26 cellular contexts compared by ENCODE assay signal in the genomic region with DNA sequence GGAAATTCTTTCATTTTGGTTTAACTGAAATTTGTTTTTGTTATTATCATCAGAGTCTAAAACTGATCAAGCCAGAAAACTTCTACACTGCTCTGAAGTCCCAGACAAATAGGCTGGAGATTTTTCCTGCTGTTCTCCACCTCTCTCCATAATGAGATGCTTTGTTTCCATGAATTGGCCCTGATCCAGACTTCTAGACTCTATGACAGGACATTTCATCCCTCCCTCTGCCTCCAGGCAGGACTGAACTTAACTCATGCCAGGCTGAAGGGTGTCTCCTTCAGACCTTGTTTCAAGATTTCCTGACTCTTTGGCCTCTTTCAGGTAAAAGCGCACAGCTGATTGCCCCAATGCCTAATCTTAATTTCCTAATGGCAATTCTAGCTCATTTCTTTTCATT.
DNase-seq lines count a peak whose midpoint lies in the region; ATAC-seq and TF ChIP-seq lines count a peak whose summit lies in the region.
"Had no signal": no experiment of that assay in that cellular context is flagged by ENCODE, and none has a peak within 500 bp of the region (broad histone marks: within the 10 kb centered on the region; RNA-seq: fewer than 3 reads in every experiment).

No MANE protein-coding gene starts in this region.

- H3K4me3 Mint-ChIP-seq in activated CD4-positive, alpha-beta T cell treated with anti-CD3 and anti-CD28 coated beads, Interleukin-2, amount 10 ng/mL, durations not matched to agents 24 days and 14 days: no peak overlapping the region
- H3K4me3 Mint-ChIP-seq in stimulated activated memory B cell treated with anti-CD40 and anti-IgM and Interleukin-4, amounts not matched to agents 10 μg/mL and 1 μg/mL and 100 μg/mL, for 72 hours: no peak overlapping the region
- H3K4me3 Mint-ChIP-seq: activated naive CD8-positive, alpha-beta T cell treated with anti-CD3 and anti-CD28 coated beads, Interleukin-2, amount 10 ng/mL, durations not matched to agents 7 days and 5 days; activated T-cell treated with anti-CD3 and anti-CD28 coated beads, Interleukin-2, amount 50 U/mL, for 72 hours; brain; CD14-positive monocyte had no signal

- H3K36me3 Mint-ChIP-seq in activated CD4-positive, alpha-beta T cell treated with anti-CD3 and anti-CD28 coated beads, Interleukin-2, amount 10 ng/mL, durations not matched to agents 24 days and 14 days (ENCODE audit: low read depth): no peaks in the 10 kb centered on the region
- no peaks in the 10 kb centered on the region for H3K36me3 Mint-ChIP-seq in stimulated activated memory B cell treated with anti-CD40 and anti-IgM and Interleukin-4, amounts not matched to agents 10 μg/mL and 1 μg/mL and 100 μg/mL, for 72 hours
- H3K36me3 Mint-ChIP-seq: activated naive CD8-positive, alpha-beta T cell treated with anti-CD3 and anti-CD28 coated beads, Interleukin-2, amount 10 ng/mL, durations not matched to agents 7 days and 5 days; brain; CD14-positive monocyte had no signal

- H3F3A ChIP-seq in PC-3 (ENCODE audit: low read length, unreplicated experiment): no peaks in the 10 kb centered on the region

- H3K27ac Mint-ChIP-seq in activated CD4-positive, alpha-beta T cell treated with anti-CD3 and anti-CD28 coated beads, Interleukin-2, amount 10 ng/mL, durations not matched to agents 24 days and 14 days: no peak overlapping the region
- H3K27ac Mint-ChIP-seq in stimulated activated memory B cell treated with anti-CD40 and anti-IgM and Interleukin-4, amounts not matched to agents 10 μg/mL and 1 μg/mL and 100 μg/mL, for 72 hours: no peak overlapping the region
- H3K27ac Mint-ChIP-seq: activated naive CD8-positive, alpha-beta T cell treated with anti-CD3 and anti-CD28 coated beads, Interleukin-2, amount 10 ng/mL, durations not matched to agents 7 days and 5 days; activated T-cell treated with anti-CD3 and anti-CD28 coated beads, Interleukin-2, amount 50 U/mL, for 72 hours; brain; CD14-positive monocyte had no signal

- H3K9ac ChIP-seq in PC-3 (ENCODE audit: low read length): no peak overlapping the region

- ATAC-seq in PC-3: no peak
- ATAC-seq in foreskin keratinocyte: peak; percentile 14
- no peak for ATAC-seq in stimulated activated memory B cell treated with anti-CD40 and anti-IgM and Interleukin-4, amounts not matched to agents 10 μg/mL and 1 μg/mL and 100 μg/mL, for 72 hours
- no peak for ATAC-seq in GM21528 (IDR thresholded peaks at IDR 0.05; ENCODE audit: low FRiP score, unreplicated experiment)
- ATAC-seq: activated T-cell treated with anti-CD3 and anti-CD28 coated beads, Interleukin-2, amount 50 U/mL, for 72 hours; K562; left cardiac atrium had no signal

- H3K27ac ChIP-seq in PC-3 (ENCODE audit: low read length): no peak overlapping the region
- peak overlapping the region; percentile 29 for H3K27ac ChIP-seq in foreskin keratinocyte
- H3K27ac ChIP-seq: HL-60, SK-N-MC, spleen, uterus had no signal

- H3K79me2 ChIP-seq in PC-3 (ENCODE audit: low read length): no peaks in the 10 kb centered on the region

- peaks cover 26% of the 10 kb centered on the region for H3K27me3 Mint-ChIP-seq in activated CD4-positive, alpha-beta T cell treated with anti-CD3 and anti-CD28 coated beads, Interleukin-2, amount 10 ng/mL, durations not matched to agents 24 days and 14 days
- H3K27me3 Mint-ChIP-seq in stimulated activated memory B cell treated with anti-CD40 and anti-IgM and Interleukin-4, amounts not matched to agents 10 μg/mL and 1 μg/mL and 100 μg/mL, for 72 hours: peaks cover 20% of the 10 kb centered on the region

- no peaks in the 10 kb centered on the region for H3K9me3 ChIP-seq in PC-3 (ENCODE audit: low read length)
- H3K9me3 ChIP-seq: spleen, uterus had no signal

- no peaks in the 10 kb centered on the region for H3K4me1 Mint-ChIP-seq in activated CD4-positive, alpha-beta T cell treated with anti-CD3 and anti-CD28 coated beads, Interleukin-2, amount 10 ng/mL, durations not matched to agents 24 days and 14 days
- H3K4me1 Mint-ChIP-seq in stimulated activated memory B cell treated with anti-CD40 and anti-IgM and Interleukin-4, amounts not matched to agents 10 μg/mL and 1 μg/mL and 100 μg/mL, for 72 hours: no peaks in the 10 kb centered on the region
- H3K4me1 Mint-ChIP-seq: activated naive CD8-positive, alpha-beta T cell treated with anti-CD3 and anti-CD28 coated beads, Interleukin-2, amount 10 ng/mL, durations not matched to agents 7 days and 5 days; CD14-positive monocyte had no signal

- CTCF ChIA-PET in PC-3 (lab: Charles Lee): no interaction called here

- no peak overlapping the region for H2AFZ ChIP-seq in PC-3 (ENCODE audit: low read length)

- H3K9me3 Mint-ChIP-seq in activated CD4-positive, alpha-beta T cell treated with anti-CD3 and anti-CD28 coated beads, Interleukin-2, amount 10 ng/mL, durations not matched to agents 24 days and 14 days: no peaks in the 10 kb centered on the region
- no peaks in the 10 kb centered on the region for H3K9me3 Mint-ChIP-seq in stimulated activated memory B cell treated with anti-CD40 and anti-IgM and Interleukin-4, amounts not matched to agents 10 μg/mL and 1 μg/mL and 100 μg/mL, for 72 hours
- H3K9me3 Mint-ChIP-seq: activated naive CD8-positive, alpha-beta T cell treated with anti-CD3 and anti-CD28 coated beads, Interleukin-2, amount 10 ng/mL, durations not matched to agents 7 days and 5 days; activated T-cell treated with anti-CD3 and anti-CD28 coated beads, Interleukin-2, amount 50 U/mL, for 72 hours had no signal

- no peak overlapping the region for H3K4me3 ChIP-seq in PC-3 (ENCODE audit: low read length)
- H3K4me3 ChIP-seq: K562, SK-N-MC, spleen, uterus had no signal

- intact Hi-C loops in activated CD4-positive, alpha-beta T cell treated with anti-CD3 and anti-CD28 coated beads, Interleukin-2, amount 10 ng/mL, durations not matched to agents 24 days and 14 days (cut with micrococcal nuclease): no loop called here
- intact Hi-C loops in PC-3 (cut with micrococcal nuclease): no loop called here

- peaks cover 22% of the 10 kb centered on the region for H3K4me1 ChIP-seq in PC-3 (ENCODE audit: insufficient read depth, low read length)
- peaks cover 34% of the 10 kb centered on the region for H3K4me1 ChIP-seq in foreskin keratinocyte
- H3K4me1 ChIP-seq: spleen, uterus had no signal

- H3K36me3 ChIP-seq in PC-3 (ENCODE audit: low read depth, low read length): no peaks in the 10 kb centered on the region
- H3K36me3 ChIP-seq: spleen, uterus had no signal

- DNase-seq in activated CD4-positive, alpha-beta T cell treated with anti-CD3 and anti-CD28 coated beads, Interleukin-2, amount 10 ng/mL, durations not matched to agents 24 days and 14 days: peak; percentile 26
- DNase-seq in activated CD4-positive, alpha-beta T cell treated with anti-CD3 and anti-CD28 coated beads, Interleukin-2, amount 50 U/mL, for 1 hour: no peak
- peak; percentile 55 for DNase-seq in PC-3
- peak; percentile 44 to 73 for DNase-seq in foreskin keratinocyte
- DNase-seq in SKM-1 treated with dmso at 0.1 percent for 144 hours (lab: John Stamatoyannopoulos, UW; ENCODE audit: unreplicated experiment): no peak
- DNase-seq in hepatic stellate cell (ENCODE audit: low spot score): no peak
- DNase-seq: activated CD4-positive, CD25-positive, alpha-beta regulatory T cell treated with anti-CD3 and anti-CD28 coated beads, Interleukin-2, amount 50 U/mL, for 72 hours; activated naive CD8-positive, alpha-beta T cell treated with anti-CD3 and anti-CD28 coated beads, Interleukin-2, amount 10 ng/mL, durations not matched to agents 7 days and 5 days; activated T-cell treated with anti-CD3 and anti-CD28 coated beads, Interleukin-2, amount 50 U/mL, for 72 hours; cortex of kidney; DMS79 treated with DMSO at 0.1 percent for 48 hours; HCEC 1CT; left cardiac atrium; MV-4-11; NCI-H2081 treated with DMSO at 0.1 percent for 48 hours; NCI-H774; spleen; stimulated activated CD8-positive, alpha-beta memory T cell treated with anti-CD3 and anti-CD28 coated beads, Interleukin-4, amount 100 ng/mL, for 48 hours; uterus had no signal

- no TSS peak for BruUV-seq in PC-3 (replicated peaks; lab: Mats Ljungman, UMichigan)

- TF ChIP-seq CTCF in PC-3 (conservative IDR thresholded peaks at IDR 0.05; ENCODE audit: low read depth, low read length) (no peak), foreskin keratinocyte (conservative IDR thresholded peaks at IDR 0.05) (no peak)

- POLR2A ChIA-PET in PC-3 (lab: Charles Lee; ENCODE audit: unreplicated experiment): no interaction called here

- H4K20me1 ChIP-seq in PC-3 (ENCODE audit: low read length): no peaks in the 10 kb centered on the region

- no peak overlapping the region for H3K4me2 ChIP-seq in PC-3 (ENCODE audit: low read length)

- H3K27me3 ChIP-seq in PC-3 (ENCODE audit: low read length) (no peaks in the 10 kb centered on the region), foreskin keratinocyte (no peaks in the 10 kb centered on the region)
- H3K27me3 ChIP-seq: uterus had no signal

- no peaks in the 10 kb centered on the region for H3K9me2 ChIP-seq in PC-3 (replicated peaks; ENCODE audit: low read length)

Comparison
In these comparisons a context has a peak if more than half of its experiments do, and no peak if none do; other contexts are left out.
1. DNase-seq: peak in activated CD4-positive, alpha-beta T cell treated with anti-CD3 and anti-CD28 coated beads, Interleukin-2, amount 10 ng/mL, durations not matched to agents 24 days and 14 days (single experiment), PC-3 (single experiment) and foreskin keratinocyte (2 of 2); none in activated CD4-positive, alpha-beta T cell treated with anti-CD3 and anti-CD28 coated beads, Interleukin-2, amount 50 U/mL, for 1 hour (single experiment), SKM-1 treated with dmso at 0.1 percent for 144 hours (single experiment) and hepatic stellate cell (single experiment).